32 cellular contexts compared by ENCODE assay signal in the genomic region with DNA sequence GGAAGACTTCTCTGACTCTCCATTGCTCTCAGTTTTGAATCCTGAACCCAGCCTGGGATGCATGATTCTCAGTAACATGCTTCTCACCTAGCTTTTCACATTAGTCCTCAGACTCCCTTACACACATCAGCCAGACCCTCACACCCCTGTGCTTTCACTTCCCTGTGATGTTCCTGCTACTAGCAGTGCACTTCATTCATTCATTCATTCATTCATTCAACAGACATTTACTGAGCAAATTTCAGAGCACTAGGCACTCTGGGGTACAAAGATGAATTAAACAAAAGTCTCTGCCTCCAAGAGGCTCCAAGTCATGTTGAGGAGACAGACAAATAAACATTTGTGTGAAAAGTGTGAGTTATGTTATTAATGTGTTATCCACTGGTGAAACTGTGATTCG.
"Had no signal": no experiment of that assay in that cellular context is flagged by ENCODE, and none has a peak within 500 bp of the region (broad histone marks: within the 10 kb centered on the region; RNA-seq: fewer than 3 reads in every experiment).

No MANE protein-coding gene starts in this region.

- H3K9me3 Mint-ChIP-seq: activated CD4-positive, alpha-beta memory T cell treated with anti-CD3 and anti-CD28 coated beads for 36 hours; activated naive CD4-positive, alpha-beta T cell treated with anti-CD3 and anti-CD28 coated beads, Interleukin-2, amount 10 ng/mL, durations not matched to agents 7 days and 5 days; activated naive CD4-positive, alpha-beta T cell treated with anti-CD3 and anti-CD28 coated beads, Interleukin-2, amount 50 U/mL, for 72 hours; activated naive CD8-positive, alpha-beta T cell treated with anti-CD3 and anti-CD28 coated beads, Interleukin-2, amount 10 ng/mL, durations not matched to agents 7 days and 5 days; activated T-helper 1 cell treated with anti-CD3 and anti-CD28 coated beads, Interleukin-12 subunit alpha, Interleukin-12 subunit beta, Interleukin-2, Interleukin-4 antibody, amounts not matched to agents 30 ng/mL and 10 ng/mL and 1 ng/mL, durations not matched to agents 14 hours and 24 hours and 36 hours; activated T-helper 2 cell treated with anti-CD3 and anti-CD28 coated beads, Interferon-gamma antibody, Interleukin-2, Interleukin-4, amounts not matched to agents 10 μg/mL and 5 μg/mL and 100 μg/mL, durations not matched to agents 14 hours and 24 hours and 36 hours; brain; endodermal cell; WTC11 had no signal

- DNase-seq: activated CD4-positive, alpha-beta memory T cell treated with anti-CD3 and anti-CD28 coated beads for 36 hours; activated CD4-positive, alpha-beta T cell treated with anti-CD3 and anti-CD28 coated beads for 1 hour; activated CD4-positive, alpha-beta T cell treated with anti-CD3 and anti-CD28 coated beads for 4 hours; activated CD4-positive, alpha-beta T cell treated with anti-CD3 and anti-CD28 coated beads, Interleukin-2, amount 50 U/mL, for 1 hour; activated CD8-positive, alpha-beta memory T cell treated with anti-CD3 and anti-CD28 coated beads, Interleukin-2, amount 10 ng/mL, durations not matched to agents 7 days and 5 days; activated CD8-positive, alpha-beta memory T cell treated with anti-CD3 and anti-CD28 coated beads, Interleukin-2, amount 50 U/mL, for 4 hours; activated CD8-positive, alpha-beta T cell treated with anti-CD3 and anti-CD28 coated beads, Interleukin-2, amount 10 ng/mL, durations not matched to agents 7 days and 5 days; activated gamma-delta T cell; activated naive CD4-positive, alpha-beta T cell; activated naive CD4-positive, alpha-beta T cell treated with anti-CD3 and anti-CD28 coated beads, Interleukin-2, amount 10 ng/mL, durations not matched to agents 7 days and 5 days; activated naive CD8-positive, alpha-beta T cell treated with anti-CD3 and anti-CD28 coated beads, Interleukin-2, amount 10 ng/mL, durations not matched to agents 7 days and 5 days; activated T-cell treated with anti-CD3 and anti-CD28 coated beads, Interleukin-2, amount 50 U/mL, for 1 hour; activated T-cell treated with anti-CD3 and anti-CD28 coated beads, Interleukin-2, amount 50 U/mL, for 48 hours; anterior cingulate cortex; central memory CD4-positive, alpha-beta T cell; cerebellar nuclear complex; colonic mucosa; dorsolateral prefrontal cortex; effector memory CD4-positive, alpha-beta T cell; endodermal cell; foreskin fibroblast; head of caudate nucleus; T-helper 2 cell had no signal

- H3K4me1 ChIP-seq: breast epithelium, colonic mucosa had no signal

- ATAC-seq: activated CD8-positive, alpha-beta memory T cell treated with anti-CD3 and anti-CD28 coated beads, Interleukin-2, amount 10 ng/mL, durations not matched to agents 7 days and 5 days; activated CD8-positive, alpha-beta T cell treated with anti-CD3 and anti-CD28 coated beads, Interleukin-2, amount 10 ng/mL, durations not matched to agents 7 days and 5 days; activated naive CD4-positive, alpha-beta T cell treated with anti-CD3 and anti-CD28 coated beads, Interleukin-2, amount 50 U/mL, for 72 hours; esophagus mucosa; WTC11 had no signal

- H3K4me3 ChIP-seq: breast epithelium, cardiac muscle cell, colonic mucosa, dorsolateral prefrontal cortex had no signal

- H3K27ac ChIP-seq: breast epithelium, cardiac muscle cell, colonic mucosa, dorsolateral prefrontal cortex had no signal

- H3K27me3 ChIP-seq: breast epithelium, cardiac muscle cell, colonic mucosa had no signal

- H3K27ac Mint-ChIP-seq: activated CD4-positive, alpha-beta memory T cell treated with anti-CD3 and anti-CD28 coated beads for 36 hours; activated CD8-positive, alpha-beta memory T cell treated with anti-CD3 and anti-CD28 coated beads, Interleukin-2, amount 10 ng/mL, durations not matched to agents 7 days and 5 days; activated CD8-positive, alpha-beta T cell treated with anti-CD3 and anti-CD28 coated beads, Interleukin-2, amount 10 ng/mL, durations not matched to agents 7 days and 5 days; activated naive CD4-positive, alpha-beta T cell treated with anti-CD3 and anti-CD28 coated beads, Interleukin-2, amount 10 ng/mL, durations not matched to agents 7 days and 5 days; activated naive CD4-positive, alpha-beta T cell treated with anti-CD3 and anti-CD28 coated beads, Interleukin-2, amount 50 U/mL, for 72 hours; activated naive CD8-positive, alpha-beta T cell treated with anti-CD3 and anti-CD28 coated beads, Interleukin-2, amount 10 ng/mL, durations not matched to agents 7 days and 5 days; activated T-helper 1 cell treated with anti-CD3 and anti-CD28 coated beads, Interleukin-12 subunit alpha, Interleukin-12 subunit beta, Interleukin-2, Interleukin-4 antibody, amounts not matched to agents 30 ng/mL and 10 ng/mL and 1 ng/mL, durations not matched to agents 14 hours and 24 hours and 36 hours; activated T-helper 2 cell treated with anti-CD3 and anti-CD28 coated beads, Interferon-gamma antibody, Interleukin-2, Interleukin-4, amounts not matched to agents 10 μg/mL and 5 μg/mL and 100 μg/mL, durations not matched to agents 14 hours and 24 hours and 36 hours; brain; endodermal cell; WTC11 had no signal

- H3K4me3 Mint-ChIP-seq: activated CD4-positive, alpha-beta memory T cell treated with anti-CD3 and anti-CD28 coated beads for 36 hours; activated CD8-positive, alpha-beta memory T cell treated with anti-CD3 and anti-CD28 coated beads, Interleukin-2, amount 10 ng/mL, durations not matched to agents 7 days and 5 days; activated CD8-positive, alpha-beta T cell treated with anti-CD3 and anti-CD28 coated beads, Interleukin-2, amount 10 ng/mL, durations not matched to agents 7 days and 5 days; activated naive CD4-positive, alpha-beta T cell treated with anti-CD3 and anti-CD28 coated beads, Interleukin-2, amount 10 ng/mL, durations not matched to agents 7 days and 5 days; activated naive CD8-positive, alpha-beta T cell treated with anti-CD3 and anti-CD28 coated beads, Interleukin-2, amount 10 ng/mL, durations not matched to agents 7 days and 5 days; activated T-helper 1 cell treated with anti-CD3 and anti-CD28 coated beads, Interleukin-12 subunit alpha, Interleukin-12 subunit beta, Interleukin-2, Interleukin-4 antibody, amounts not matched to agents 30 ng/mL and 10 ng/mL and 1 ng/mL, durations not matched to agents 14 hours and 24 hours and 36 hours; brain; endodermal cell; WTC11 had no signal

- H3K27me3 Mint-ChIP-seq: activated CD4-positive, alpha-beta memory T cell treated with anti-CD3 and anti-CD28 coated beads for 36 hours had no signal

- H3K36me3 ChIP-seq: breast epithelium, cardiac muscle cell, colonic mucosa had no signal

- H3K4me1 Mint-ChIP-seq: activated CD8-positive, alpha-beta memory T cell treated with anti-CD3 and anti-CD28 coated beads, Interleukin-2, amount 10 ng/mL, durations not matched to agents 7 days and 5 days; activated naive CD4-positive, alpha-beta T cell treated with anti-CD3 and anti-CD28 coated beads, Interleukin-2, amount 10 ng/mL, durations not matched to agents 7 days and 5 days; activated naive CD8-positive, alpha-beta T cell treated with anti-CD3 and anti-CD28 coated beads, Interleukin-2, amount 10 ng/mL, durations not matched to agents 7 days and 5 days had no signal

- FAIRE-seq: frontal cortex had no signal

- H3K36me3 Mint-ChIP-seq: activated CD4-positive, alpha-beta memory T cell treated with anti-CD3 and anti-CD28 coated beads for 36 hours; activated CD8-positive, alpha-beta memory T cell treated with anti-CD3 and anti-CD28 coated beads, Interleukin-2, amount 10 ng/mL, durations not matched to agents 7 days and 5 days; activated naive CD4-positive, alpha-beta T cell treated with anti-CD3 and anti-CD28 coated beads, Interleukin-2, amount 10 ng/mL, durations not matched to agents 7 days and 5 days; activated naive CD4-positive, alpha-beta T cell treated with anti-CD3 and anti-CD28 coated beads, Interleukin-2, amount 50 U/mL, for 72 hours; activated naive CD8-positive, alpha-beta T cell treated with anti-CD3 and anti-CD28 coated beads, Interleukin-2, amount 10 ng/mL, durations not matched to agents 7 days and 5 days; brain; WTC11 had no signal

- H3K9me3 ChIP-seq: breast epithelium, colonic mucosa had no signal
